ENCODE assay signal across 29 cellular contexts in genomic region chr14:58981840-58982239, GRCh38.
"Had no signal": no experiment of that assay in that cellular context is flagged by ENCODE, and none has a peak within 500 bp of the region (broad histone marks: within the 10 kb centered on the region; RNA-seq: fewer than 3 reads in every experiment).

No MANE protein-coding gene starts in this region.

- H3K9me3 ChIP-seq: ascending aorta, breast epithelium, gastrocnemius medialis, heart left ventricle had no signal

- FAIRE-seq: endothelial cell of umbilical vein had no signal

- ATAC-seq: activated CD4-positive, alpha-beta T cell treated with anti-CD3 and anti-CD28 coated beads for 36 hours; activated CD8-positive, alpha-beta memory T cell treated with anti-CD3 and anti-CD28 coated beads, Interleukin-2, amount 10 ng/mL, durations not matched to agents 7 days and 5 days; activated CD8-positive, alpha-beta T cell treated with anti-CD3 and anti-CD28 coated beads, Interleukin-2, amount 10 ng/mL, durations not matched to agents 7 days and 5 days; effector memory CD8-positive, alpha-beta T cell; gastrocnemius medialis; heart left ventricle had no signal

- H3K27ac ChIP-seq: ascending aorta, breast epithelium, cardiac muscle cell, coronary artery, epithelial cell of prostate, gastrocnemius medialis, heart left ventricle had no signal

- H3K4me3 ChIP-seq: ascending aorta, breast epithelium, cardiac muscle cell, coronary artery, gastrocnemius medialis, heart left ventricle had no signal

- H3K27me3 ChIP-seq: ascending aorta, breast epithelium, cardiac muscle cell, gastrocnemius medialis, heart left ventricle had no signal

- H3K36me3 ChIP-seq: ascending aorta, breast epithelium, cardiac muscle cell, gastrocnemius medialis, heart left ventricle had no signal

- H3K4me1 ChIP-seq: ascending aorta, breast epithelium, gastrocnemius medialis had no signal

- DNase-seq: activated CD4-positive, alpha-beta memory T cell treated with anti-CD3 and anti-CD28 coated beads for 36 hours; activated CD4-positive, alpha-beta T cell treated with anti-CD3 and anti-CD28 coated beads for 36 hours; activated CD4-positive, alpha-beta T cell treated with anti-CD3 and anti-CD28 coated beads, Interleukin-2, amount 10 ng/mL, durations not matched to agents 24 days and 14 days; activated CD4-positive, CD25-positive, alpha-beta regulatory T cell; activated CD4-positive, CD25-positive, alpha-beta regulatory T cell treated with anti-CD3 and anti-CD28 coated beads, Interleukin-2, amount 50 U/mL, for 72 hours; activated CD8-positive, alpha-beta memory T cell treated with anti-CD3 and anti-CD28 coated beads, Interleukin-2, amount 10 ng/mL, durations not matched to agents 7 days and 5 days; activated CD8-positive, alpha-beta memory T cell treated with anti-CD3 and anti-CD28 coated beads, Interleukin-2, amount 50 U/mL, for 4 hours; activated CD8-positive, alpha-beta T cell treated with anti-CD3 and anti-CD28 coated beads, Interleukin-2, amount 10 ng/mL, durations not matched to agents 7 days and 5 days; activated effector memory CD4-positive, alpha-beta T cell treated with anti-CD3 and anti-CD28 coated beads, Interleukin-2, amount 50 U/mL, for 16 hours; activated naive CD4-positive, alpha-beta T cell treated with anti-CD3 and anti-CD28 coated beads for 36 hours; activated naive CD8-positive, alpha-beta T cell treated with anti-CD3 and anti-CD28 coated beads for 36 hours; activated T-cell treated with anti-CD3 and anti-CD28 coated beads, Interleukin-2, amount 50 U/mL, for 1 hour; activated T-cell treated with anti-CD3 and anti-CD28 coated beads, Interleukin-2, amount 50 U/mL, for 48 hours; central memory CD4-positive, alpha-beta T cell; cerebellar nuclear complex; dermis blood vessel endothelial cell; effector CD4-positive, alpha-beta T cell; effector memory CD8-positive, alpha-beta T cell; foreskin fibroblast; gastrocnemius medialis; glutamatergic neuron; heart left ventricle; T-helper 2 cell had no signal
